12 cellular contexts compared by ENCODE assay signal in genomic region chr5:95709967-95710650, GRCh38. TPM values are rescaled to one million over a fixed set of nuclear protein-coding genes. Genes with fewer than 3 reads are reported as not detected.
DNase-seq lines count a peak whose midpoint lies in the region; ATAC-seq, FAIRE-seq and TF ChIP-seq lines count a peak whose summit lies in the region.
"Had no signal": no experiment of that assay in that cellular context is flagged by ENCODE, and none has a peak within 500 bp of the region (broad histone marks: within the 10 kb centered on the region; RNA-seq: fewer than 3 reads in every experiment).

No MANE protein-coding gene starts in this region.

- no peak overlapping the region for H3K4ac ChIP-seq in IMR-90 (ENCODE audit: low read depth, low read length)

- TF ChIP-seq POLR2A in IMR-90 (IDR thresholded peaks at IDR 0.05; ENCODE audit: low read depth, low read length): no peak
- no peak for TF ChIP-seq POLR2A in adrenal gland (IDR thresholded peaks at IDR 0.05)
- no peak for TF ChIP-seq POLR2A in gastrocnemius medialis (IDR thresholded peaks at IDR 0.05)

- TF ChIP-seq RAD21 in IMR-90 (IDR thresholded peaks at IDR 0.05; ENCODE audit: low read length): no peak

- H3K9me3 ChIP-seq in IMR-90 (ENCODE audit: control insufficient read depth, insufficient read depth, low read length) (no peaks in the 10 kb centered on the region), adrenal gland (replicated peaks in 1 of 3) (no peaks in the 10 kb centered on the region), gastrocnemius medialis (no peaks in the 10 kb centered on the region)

- no peak overlapping the region for H3K4me2 ChIP-seq in IMR-90 (ENCODE audit: low read depth, low read length)

- H4K91ac ChIP-seq in IMR-90 (ENCODE audit: insufficient read depth, low read depth, low read length): peak overlapping the region; percentile 47; the same call in 1 of the 2 replicates

- H4K5ac ChIP-seq in IMR-90 (ENCODE audit: low read depth, low read length): no peak overlapping the region

- peak overlapping the region; percentile 55; the same call in 1 of the 2 replicates for H2BK20ac ChIP-seq in IMR-90 (ENCODE audit: low read depth, low read length)

- no peak overlapping the region for H2BK5ac ChIP-seq in IMR-90 (ENCODE audit: low read depth, low read length, poor library complexity, severe bottlenecking)

- H3K56ac ChIP-seq in IMR-90 (ENCODE audit: extremely low read depth, insufficient read depth, low read length): no peak overlapping the region

- no peak for ATAC-seq in IMR-90 (ENCODE audit: low read depth)
- ATAC-seq in gastrocnemius medialis: peak; percentile 62 to 63
- ATAC-seq in HG02623 (IDR thresholded peaks at IDR 0.05; ENCODE audit: unreplicated experiment): no peak

- FAIRE-seq in GM19239 (lab: Jason Lieb, UNC): no peak
- FAIRE-seq: colon, GM18507 had no signal

- no peak overlapping the region; a peak in 1 of 4 replicates for H4K8ac ChIP-seq in IMR-90 (ENCODE audit: low read depth in 2 of 2, low read length in 2 of 2)

- peak overlapping the region; percentile 90 for H2AK5ac ChIP-seq in IMR-90 (ENCODE audit: low read depth, low read length)

- intact Hi-C loops in IMR-90 (cut with micrococcal nuclease) (no loop called here), adrenal gland (cut with DNase I) (no loop called here), gastrocnemius medialis (cut with DNase I; ENCODE audit: low total_unique reads) (loop anchor here (5.0 kb wide), 1 partner anchor 43 kb away; no protein-coding TSS in a partner anchor)

- POLR2A ChIA-PET in IMR-90 (lab: Charles Lee; ENCODE audit: unreplicated experiment): no interaction called here

- BruUV-seq in IMR-90 (replicated peaks; lab: Mats Ljungman, UMichigan): no TSS peak

- no peak overlapping the region for H3K18ac ChIP-seq in IMR-90 (ENCODE audit: low read depth, low read length)

- H2AK9ac ChIP-seq in IMR-90 (replicated peaks; ENCODE audit: low read depth, low read length, poor library complexity): no peak overlapping the region

- no peak overlapping the region for H2AFZ ChIP-seq in IMR-90 (replicated peaks; ENCODE audit: low read length, poor library complexity)

- H3K14ac ChIP-seq in IMR-90 (replicated peaks; ENCODE audit: low read depth, low read length): 0 out of 2 replicates have a peak overlapping the region, but pooled peaks have one; percentile 8

- H3K9ac ChIP-seq in IMR-90 (ENCODE audit: low read depth, low read length): no peak overlapping the region

- H3K27me3 ChIP-seq in IMR-90 (ENCODE audit: control insufficient read depth, insufficient read depth, low read length) (no peaks in the 10 kb centered on the region), adrenal gland (no peaks in the 10 kb centered on the region), gastrocnemius medialis (no peaks in the 10 kb centered on the region)

- H4K20me1 ChIP-seq in IMR-90 (ENCODE audit: insufficient read depth, low read length): no peaks in the 10 kb centered on the region

- no peak overlapping the region for H3K23ac ChIP-seq in IMR-90 (ENCODE audit: low read depth, low read length)

- peak overlapping the region; percentile 75; the same call in 1 of the 3 replicates for H2BK15ac ChIP-seq in IMR-90 (ENCODE audit: low read depth, low read length)

- dilution Hi-C loops in IMR-90 (cut with HindIII; ENCODE audit: low sequenced_read_pairs, unreplicated experiment): no loop called here

- H3K9me1 ChIP-seq in IMR-90 (ENCODE audit: insufficient read depth, low read length): no peaks in the 10 kb centered on the region; the same call in 1 of the 2 replicates

- peak overlapping the region; percentile 19; the same call in 1 of the 2 replicates for H2BK120ac ChIP-seq in IMR-90 (ENCODE audit: low read depth, low read length)

- H3K4me1 ChIP-seq in IMR-90 (ENCODE audit: control insufficient read depth, insufficient read depth, low read length): peaks cover 4% of the 10 kb centered on the region
- peaks cover 0 to 5% of the 10 kb centered on the region in 2 donors for H3K4me1 ChIP-seq in adrenal gland (replicated peaks in 1 of 2)
- peaks cover 6 to 13% of the 10 kb centered on the region in 2 donors for H3K4me1 ChIP-seq in gastrocnemius medialis

- TF ChIP-seq CTCF in IMR-90 (conservative IDR thresholded peaks at IDR 0.05; ENCODE audit: low read depth, low read length) (no peak), adrenal gland (IDR thresholded peaks at IDR 0.05) (no peak), gastrocnemius medialis (IDR thresholded peaks at IDR 0.05 in 4 of 5, conservative IDR thresholded peaks at IDR 0.05 in 1 of 5) (no peak)

- H3K36me3 ChIP-seq in IMR-90 (ENCODE audit: control insufficient read depth, insufficient read depth, low read length): no peaks in the 10 kb centered on the region
- H3K36me3 ChIP-seq in adrenal gland (replicated peaks in 1 of 2): no peaks in the 10 kb centered on the region
- no peaks in the 10 kb centered on the region for H3K36me3 ChIP-seq in gastrocnemius medialis

- no peak overlapping the region for H3K27ac ChIP-seq in IMR-90 (ENCODE audit: insufficient read depth, low read length)
- peak overlapping the region in 3 of 5 donors; percentile 13 to 60 (median 13) for H3K27ac ChIP-seq in adrenal gland
- H3K27ac ChIP-seq in gastrocnemius medialis: peak overlapping the region; percentile 30 to 54 (median 42)

- 60% methylated on average over 1 of the region's 15 CpGs; no CpG with 5 or more reads in 1 of the 2 experiments for WGBS in IMR-90 (ENCODE audit: extremely low coverage in 2 of 2, insufficient read length in 1 of 2), 2 experiments
- 64 to 80% (median 67%) methylated on average over 15 of the region's 15 CpGs for WGBS in adrenal gland, 4 donors

- H3K4me3 ChIP-seq in IMR-90 (ENCODE audit: insufficient read depth, low read depth, low read length): no peak overlapping the region
- peak overlapping the region in 1 of 4 donors; percentile 15 for H3K4me3 ChIP-seq in adrenal gland
- H3K4me3 ChIP-seq in gastrocnemius medialis: peak overlapping the region; percentile 29 to 41 (median 34)

- in situ Hi-C loops in IMR-90 (cut with MboI; ENCODE audit: low sequenced_read_pairs) (no loop called here), gastrocnemius medialis (cut with MboI; ENCODE audit: low sequenced_read_pairs in 4 of 4) (no loop called here)

- no peak for DNase-seq in IMR-90
- DNase-seq in adrenal gland: peak in 6 of 7 donors; percentile 64 to 83 (median 69)
- DNase-seq in iPS-NIHi11 (ENCODE audit: low spot score): peak; percentile 28
- peak; percentile 31 to 60 for DNase-seq in gastrocnemius medialis
- no peak for DNase-seq in NCI-H187 (lab: John Stamatoyannopoulos, UW)
- DNase-seq in GM19239 (ENCODE audit: insufficient read length, low spot score): no peak
- no peak for DNase-seq in activated naive CD4-positive, alpha-beta T cell treated with anti-CD3 and anti-CD28 coated beads, Interleukin-2, amount 50 U/mL, for 16 hours
- DNase-seq: activated effector memory CD4-positive, alpha-beta T cell treated with Interleukin-2 at 50 U/mL for 16 hours; MM.1S had no signal

- CTCF ChIA-PET in IMR-90 (lab: Yijun Ruan, JAX): interaction anchor here (1.1 kb wide), 1 partner anchor 13 kb away, joined by 3 read pairs; no protein-coding TSS in a partner anchor

- H3K79me1 ChIP-seq in IMR-90 (ENCODE audit: low read depth in 1 of 2, low read length in 2 of 2): no peaks in the 10 kb centered on the region; a peak in 1 of 4 replicates

TF ChIP-seq in IMR-90, 13 proteins besides CTCF, POLR2A, EP300 and RAD21 (continues in another document):
- TF ChIP-seq MAZ (IDR thresholded peaks at IDR 0.05; ENCODE audit: borderline replicate concordance, low read depth, low read length) (no peak), SMC3 (IDR thresholded peaks at IDR 0.05; ENCODE audit: low read depth, low read length) (no peak), BHLHE40 (IDR thresholded peaks at IDR 0.05; ENCODE audit: low read depth, low read length) (no peak), MXI1 (IDR thresholded peaks at IDR 0.05; ENCODE audit: borderline replicate concordance, low read depth, low read length) (no peak), ELK1 (IDR thresholded peaks at IDR 0.05; ENCODE audit: borderline replicate concordance, low read depth, low read length) (no peak), RCOR1 (IDR thresholded peaks at IDR 0.05; ENCODE audit: insufficient replicate concordance, low read length) (no peak), FOS (IDR thresholded peaks at IDR 0.05; ENCODE audit: low read depth, low read length) (no peak), USF2 (IDR thresholded peaks at IDR 0.05; ENCODE audit: low read depth, low read length) (no peak), RFX5 (IDR thresholded peaks at IDR 0.05; ENCODE audit: low read depth, low read length) (no peak)

RNA-seq across cellular contexts. Expression of gene RHOBTB3, which starts 21.0 kb away (rescaled TPM):
- total RNA-seq in IMR-90 (2012; rRNA removed): 356 and 447 TPM in 2 replicates
- polyA plus RNA-seq in IMR-90 (2012; rRNA removed): 117 and 118 TPM in 2 replicates
- 106 and 114 TPM in 2 replicates for polyA plus RNA-seq in IMR-90 (2012; cell fraction: cytosol; rRNA removed)
- 115 and 315 TPM in 2 replicates for polyA plus RNA-seq in IMR-90 (2012; cell fraction: nucleus; rRNA removed; ENCODE audit: low replicate concordance)
- total RNA-seq in adrenal gland: 100 to 1,000 TPM in 5 of 8 donors, 10 to 100 TPM in 3; 91.8 to 243 (median 139) TPM
- 10 to 100 TPM; 23.9 to 56.9 (median 28.2) TPM for polyA plus RNA-seq in adrenal gland
- 100 to 1,000 TPM in 1 of 4 donors, 10 to 100 TPM in 3; 40.1 to 134 (median 86.9) TPM for total RNA-seq in gastrocnemius medialis

RNA-seq across cellular contexts. Expression of gene SPATA9, which starts 27.3 kb away (rescaled TPM):
- total RNA-seq in IMR-90 (2012; rRNA removed) (0.72 and 0.83 TPM in 2 replicates), adrenal gland (1 to 10 TPM in 1 of 8 donors, under 1 TPM in 3, not detected in 4; 0.36 to 1.8 (median 0.59) TPM), gastrocnemius medialis (under 1 TPM in 1 of 4 donors, not detected in 3; 0.76 TPM)
- polyA plus RNA-seq in IMR-90 (2012; rRNA removed) (0.66 and 0.86 TPM in 2 replicates), adrenal gland (1 to 10 TPM in 1 of 3 donors, under 1 TPM in 1, not detected in 1; 0.26 to 2.7 TPM)
- 0.16 and 0.25 TPM in 2 replicates for polyA plus RNA-seq in IMR-90 (2012; cell fraction: cytosol; rRNA removed)
- 0.21 and 2.0 TPM in 2 replicates for polyA plus RNA-seq in IMR-90 (2012; cell fraction: nucleus; rRNA removed; ENCODE audit: low replicate concordance)

Comparison
In these comparisons a context has a peak if more than half of its experiments do, and no peak if none do; other contexts are left out.
1. ATAC-seq: peak in gastrocnemius medialis (2 of 2); none in IMR-90 (single experiment) and HG02623 (single experiment).
2. DNase-seq: peak in adrenal gland (6 of 7), iPS-NIHi11 (single experiment) and gastrocnemius medialis (2 of 2); none in IMR-90 (single experiment), NCI-H187 (0 of 2), GM19239 (single experiment) and activated naive CD4-positive, alpha-beta T cell treated with anti-CD3 and anti-CD28 coated beads, Interleukin-2, amount 50 U/mL, for 16 hours (single experiment).